In genomic region chr2:102005989-102006885, GRCh38 we compare ENCODE assay signal across 8 cellular contexts. TPM values are rescaled to one million over a fixed set of nuclear protein-coding genes. Genes with fewer than 3 reads are reported as not detected.
DNase-seq lines count a peak whose midpoint lies in the region; ATAC-seq and TF ChIP-seq lines count a peak whose summit lies in the region.

No MANE protein-coding gene starts in this region.

- no peaks in the 10 kb centered on the region for H3K27me3 ChIP-seq in ovary

- peak overlapping the region in 1 of 2 donors; percentile 37 for H3K27ac ChIP-seq in ovary

- peak; percentile 41 for DNase-seq in A172 (ENCODE audit: low spot score)
- DNase-seq in GM12864 (ENCODE audit: low read depth), result no peak
- peak; percentile 60 for DNase-seq in HuH-7 (ENCODE audit: low spot score)
- DNase-seq in UCSD-AML1 (lab: John Stamatoyannopoulos, UW; ENCODE audit: unreplicated experiment), result peak; percentile 35
- peak; percentile 77 for DNase-seq in fibroblast of villous mesenchyme (ENCODE audit: low read depth)
- DNase-seq in ovary, result peak in 3 of 5 donors; percentile 48 to 61 (median 48)

- H3K4me3 ChIP-seq in GM12864 (ENCODE audit: low read depth, low read length) (no peak overlapping the region), fibroblast of villous mesenchyme (ENCODE audit: low read depth, low read length) (no peak overlapping the region), ovary (no peak overlapping the region)

- no peak for ATAC-seq in GM18517 (IDR thresholded peaks at IDR 0.05; ENCODE audit: unreplicated experiment)
- ATAC-seq in GM19395 (IDR thresholded peaks at IDR 0.05; ENCODE audit: unreplicated experiment), result no peak

- no peak for TF ChIP-seq EP300 in ovary (IDR thresholded peaks at IDR 0.05)

- WGBS in ovary, 3 donors, result 66 to 71% (median 67%) methylated on average over 14 to 15 of the region's 15 CpGs

- no peak for TF ChIP-seq POLR2A in ovary (IDR thresholded peaks at IDR 0.05)

- intact Hi-C loops in ovary (cut with DNase I), result loop anchor here in 1 of 4 donors (5.0 to 10.0 kb wide), 2 partner anchors 141 to 241 kb away; no protein-coding TSS in a partner anchor

- no peaks in the 10 kb centered on the region for H3K36me3 ChIP-seq in ovary

- peaks cover 11% of the 10 kb centered on the region for H3K4me1 ChIP-seq in ovary (ENCODE audit: insufficient read depth)

- TF ChIP-seq CTCF in GM12864 (IDR thresholded peaks at IDR 0.05; ENCODE audit: low read depth, low read length, missing control alignments) (peak; percentile 77), fibroblast of villous mesenchyme (IDR thresholded peaks at IDR 0.05; ENCODE audit: insufficient read depth, low read depth, low read length) (peak; percentile 87), ovary (IDR thresholded peaks at IDR 0.05) (peak in 2 of 3 donors; percentile 36 to 40)

- H3K9me3 ChIP-seq in ovary, result no peaks in the 10 kb centered on the region

RNA-seq across cellular contexts. Expression of gene IL1R2, which starts 14.5 kb away (rescaled TPM):
- not detected in 2 replicates for total RNA-seq in A172 (2014; rRNA removed; shearing (Covaris generic))
- total RNA-seq in fibroblast of villous mesenchyme (0.32 TPM in 1 of 2 replicates, not detected in the other), ovary (1 to 10 TPM in 4 of 7 donors, under 1 TPM in 3; 0.15 to 8.7 (median 3.2) TPM)
- polyA plus RNA-seq in ovary, result 1 to 10 TPM; 1.1 TPM
